ENCODE assay signal across 14 cellular contexts in the genomic region with DNA sequence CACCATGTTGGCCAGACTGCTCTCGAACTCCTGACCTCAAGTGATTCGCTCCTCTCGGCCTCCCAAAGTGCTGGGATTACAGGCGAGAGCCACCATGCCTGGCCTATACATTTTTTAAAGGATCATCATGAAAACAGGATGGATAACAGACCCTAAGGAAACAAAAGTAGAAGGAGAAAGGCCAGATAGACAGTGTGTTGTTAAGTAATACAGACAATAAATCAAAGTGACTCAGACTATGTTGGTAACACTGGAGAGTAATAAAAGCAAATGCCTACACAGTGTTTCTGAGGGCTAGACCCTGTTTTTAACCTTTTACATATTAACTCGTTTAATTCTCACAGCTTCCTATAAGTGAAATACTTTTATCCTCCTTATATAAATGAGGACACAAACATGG.
"Had no signal": no experiment of that assay in that cellular context is flagged by ENCODE, and none has a peak within 500 bp of the region (broad histone marks: within the 10 kb centered on the region; RNA-seq: fewer than 3 reads in every experiment).

No MANE protein-coding gene starts in this region.

- DNase-seq: activated naive CD4-positive, alpha-beta T cell treated with anti-CD3 and anti-CD28 coated beads, Interleukin-2, amount 50 U/mL, for 16 hours; amniotic stem cell; brain microvascular endothelial cell; dermis blood vessel endothelial cell; erythroblast; foreskin fibroblast; heart left ventricle; islet precursor cell; left ventricle myocardium inferior; mesendoderm; nephron progenitor cell; substantia nigra had no signal

- H3K4me3 ChIP-seq: heart left ventricle, left ventricle myocardium inferior, skin epidermis had no signal

- H3K27me3 ChIP-seq: brain microvascular endothelial cell, heart left ventricle had no signal

- H3K4me1 ChIP-seq: heart left ventricle, left ventricle myocardium inferior had no signal

- ATAC-seq: activated CD4-positive, CD25-positive, alpha-beta regulatory T cell treated with anti-CD3 and anti-CD28 coated beads, Interleukin-2, amount 50 U/mL, for 24 hours; heart left ventricle had no signal

- H3K27ac ChIP-seq: brain microvascular endothelial cell, left ventricle myocardium inferior, skin epidermis had no signal

- H3K9me3 ChIP-seq: heart left ventricle, left ventricle myocardium inferior had no signal

- H3K36me3 ChIP-seq: brain microvascular endothelial cell, heart left ventricle, left ventricle myocardium inferior had no signal
